In the genomic region with DNA sequence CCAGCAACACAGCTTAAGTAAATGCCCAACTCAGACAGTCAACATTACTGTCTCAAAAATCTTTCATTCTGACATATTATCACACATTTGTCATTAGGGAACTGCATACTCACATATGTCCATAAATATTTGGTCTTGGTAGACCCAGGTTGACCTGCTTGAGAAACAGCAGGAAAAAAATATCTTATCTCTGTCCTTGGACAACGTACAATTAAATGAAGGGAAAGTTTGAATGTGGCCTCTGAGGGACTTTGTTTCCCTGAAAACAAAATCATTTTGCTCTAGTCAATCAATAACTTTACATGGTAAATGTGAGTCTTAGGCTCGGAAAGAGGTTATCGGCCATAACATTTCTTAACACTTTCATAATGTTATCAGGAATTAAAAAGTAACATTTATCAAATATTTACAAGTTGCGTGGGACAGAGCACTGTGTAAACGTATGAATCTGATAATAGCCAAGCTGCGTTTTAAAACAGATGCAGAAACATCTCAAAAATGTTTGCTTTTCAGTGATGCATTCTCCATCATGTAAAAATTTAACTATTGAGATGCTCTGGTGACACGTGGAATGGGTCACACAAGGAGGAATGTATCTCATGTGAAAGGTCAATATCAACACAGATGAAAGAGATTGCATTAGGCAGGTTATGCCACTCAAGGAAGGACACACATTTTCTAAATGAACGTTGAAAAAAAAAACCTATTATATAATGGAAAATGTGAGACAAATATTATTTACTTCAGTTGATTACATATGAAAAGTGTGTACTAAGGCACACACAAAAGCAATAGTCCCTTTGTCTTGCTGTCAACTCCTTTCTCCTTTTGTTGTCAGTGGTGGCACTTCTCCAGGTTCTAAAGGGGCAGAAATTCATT, we compare ENCODE assay signal across 1 cellular context.
TF ChIP-seq lines count a peak whose summit lies in the region.

No MANE protein-coding gene starts in this region.

TF ChIP-seq in HepG2, 621 proteins besides CTCF, POLR2A, EP300 and RAD21 (continued from another document and continues in another):
- TF ChIP-seq HOXA7 (CRISPR knock-in tag; IDR thresholded peaks at IDR 0.05) (no peak), CCDC6 (CRISPR knock-in tag; IDR thresholded peaks at IDR 0.05) (no peak), SMARCE1 (IDR thresholded peaks at IDR 0.05; ENCODE audit: borderline replicate concordance) (no peak), HOXA3 (CRISPR knock-in tag; IDR thresholded peaks at IDR 0.05) (no peak; the same call in 1 of the 2 replicates), NFYB (CRISPR knock-in tag; IDR thresholded peaks at IDR 0.05) (peak; percentile 25; the same call in 1 of the 2 replicates), ZNF251 (CRISPR knock-in tag; IDR thresholded peaks at IDR 0.05) (no peak), FIP1L1 (IDR thresholded peaks at IDR 0.05; ENCODE audit: borderline replicate concordance, insufficient read depth, low read depth, low read length) (no peak), ZNF790 (CRISPR knock-in tag; IDR thresholded peaks at IDR 0.05; ENCODE audit: borderline replicate concordance) (no peak), ZNF557 (CRISPR knock-in tag; IDR thresholded peaks at IDR 0.05) (no peak), ZNF431 (CRISPR knock-in tag; IDR thresholded peaks at IDR 0.05; ENCODE audit: borderline replicate concordance, low read depth) (no peak), SP4 (CRISPR knock-in tag; IDR thresholded peaks at IDR 0.05) (no peak; the same call in 1 of the 2 replicates), ZFX (CRISPR knock-in tag; IDR thresholded peaks at IDR 0.05; ENCODE audit: low read depth) (no peak), MTF1 (CRISPR knock-in tag; IDR thresholded peaks at IDR 0.05) (no peak), BHLHE40 (IDR thresholded peaks at IDR 0.05; ENCODE audit: low read length) (peak; percentile 95), GTF3A (CRISPR knock-in tag; conservative IDR thresholded peaks at IDR 0.05) (no peak), JARID2 (CRISPR knock-in tag; IDR thresholded peaks at IDR 0.05; ENCODE audit: insufficient replicate concordance) (no peak), ZBTB8A (CRISPR knock-in tag; IDR thresholded peaks at IDR 0.05; ENCODE audit: borderline replicate concordance, low read depth) (no peak), MIER3 (CRISPR knock-in tag; IDR thresholded peaks at IDR 0.05; ENCODE audit: borderline replicate concordance) (peak; percentile 73; the same call in 1 of the 2 replicates), ZNF335 (CRISPR knock-in tag; IDR thresholded peaks at IDR 0.05) (no peak), ZNF333 (CRISPR knock-in tag; IDR thresholded peaks at IDR 0.05; ENCODE audit: borderline replicate concordance) (no peak), PHF21A (CRISPR knock-in tag; IDR thresholded peaks at IDR 0.05) (peak; percentile 90), SP1 (IDR thresholded peaks at IDR 0.05) (no peak), SP1 (CRISPR knock-in tag; IDR thresholded peaks at IDR 0.05) (no peak), LCORL (IDR thresholded peaks at IDR 0.05) (peak; percentile 68; the same call in 1 of the 2 replicates), LCORL (CRISPR knock-in tag; IDR thresholded peaks at IDR 0.05) (0 out of 2 replicates have a peak, but pooled peaks have one; percentile 23), AHR (CRISPR knock-in tag; IDR thresholded peaks at IDR 0.05) (no peak; the same call in 1 of the 2 replicates), ZNF337 (CRISPR knock-in tag; IDR thresholded peaks at IDR 0.05; ENCODE audit: borderline replicate concordance, low read depth) (no peak), ZSCAN29 (CRISPR knock-in tag; conservative IDR thresholded peaks at IDR 0.05) (no peak), ZFP36 (IDR thresholded peaks at IDR 0.05; ENCODE audit: borderline replicate concordance, low read depth, low read length, partially characterized antibody) (no peak)
- TF ChIP-seq, protein P1, sequence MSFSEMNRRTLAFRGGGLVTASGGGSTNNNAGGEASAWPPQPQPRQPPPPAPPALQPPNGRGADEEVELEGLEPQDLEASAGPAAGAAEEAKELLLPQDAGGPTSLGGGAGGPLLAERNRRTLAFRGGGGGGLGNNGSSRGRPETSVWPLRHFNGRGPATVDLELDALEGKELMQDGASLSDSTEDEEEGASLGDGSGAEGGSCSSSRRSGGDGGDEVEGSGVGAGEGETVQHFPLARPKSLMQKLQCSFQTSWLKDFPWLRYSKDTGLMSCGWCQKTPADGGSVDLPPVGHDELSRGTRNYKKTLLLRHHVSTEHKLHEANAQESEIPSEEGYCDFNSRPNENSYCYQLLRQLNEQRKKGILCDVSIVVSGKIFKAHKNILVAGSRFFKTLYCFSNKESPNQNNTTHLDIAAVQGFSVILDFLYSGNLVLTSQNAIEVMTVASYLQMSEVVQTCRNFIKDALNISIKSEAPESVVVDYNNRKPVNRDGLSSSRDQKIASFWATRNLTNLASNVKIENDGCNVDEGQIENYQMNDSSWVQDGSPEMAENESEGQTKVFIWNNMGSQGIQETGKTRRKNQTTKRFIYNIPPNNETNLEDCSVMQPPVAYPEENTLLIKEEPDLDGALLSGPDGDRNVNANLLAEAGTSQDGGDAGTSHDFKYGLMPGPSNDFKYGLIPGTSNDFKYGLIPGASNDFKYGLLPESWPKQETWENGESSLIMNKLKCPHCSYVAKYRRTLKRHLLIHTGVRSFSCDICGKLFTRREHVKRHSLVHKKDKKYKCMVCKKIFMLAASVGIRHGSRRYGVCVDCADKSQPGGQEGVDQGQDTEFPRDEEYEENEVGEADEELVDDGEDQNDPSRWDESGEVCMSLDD (CRISPR knock-in tag; IDR thresholded peaks at IDR 0.05; ENCODE audit: borderline replicate concordance), result no peak
- TF ChIP-seq, protein P2, sequence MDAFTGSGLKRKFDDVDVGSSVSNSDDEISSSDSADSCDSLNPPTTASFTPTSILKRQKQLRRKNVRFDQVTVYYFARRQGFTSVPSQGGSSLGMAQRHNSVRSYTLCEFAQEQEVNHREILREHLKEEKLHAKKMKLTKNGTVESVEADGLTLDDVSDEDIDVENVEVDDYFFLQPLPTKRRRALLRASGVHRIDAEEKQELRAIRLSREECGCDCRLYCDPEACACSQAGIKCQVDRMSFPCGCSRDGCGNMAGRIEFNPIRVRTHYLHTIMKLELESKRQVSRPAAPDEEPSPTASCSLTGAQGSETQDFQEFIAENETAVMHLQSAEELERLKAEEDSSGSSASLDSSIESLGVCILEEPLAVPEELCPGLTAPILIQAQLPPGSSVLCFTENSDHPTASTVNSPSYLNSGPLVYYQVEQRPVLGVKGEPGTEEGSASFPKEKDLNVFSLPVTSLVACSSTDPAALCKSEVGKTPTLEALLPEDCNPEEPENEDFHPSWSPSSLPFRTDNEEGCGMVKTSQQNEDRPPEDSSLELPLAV (CRISPR knock-in tag; conservative IDR thresholded peaks at IDR 0.05; ENCODE audit: low read depth), result no peak
- TF ChIP-seq, protein P3, sequence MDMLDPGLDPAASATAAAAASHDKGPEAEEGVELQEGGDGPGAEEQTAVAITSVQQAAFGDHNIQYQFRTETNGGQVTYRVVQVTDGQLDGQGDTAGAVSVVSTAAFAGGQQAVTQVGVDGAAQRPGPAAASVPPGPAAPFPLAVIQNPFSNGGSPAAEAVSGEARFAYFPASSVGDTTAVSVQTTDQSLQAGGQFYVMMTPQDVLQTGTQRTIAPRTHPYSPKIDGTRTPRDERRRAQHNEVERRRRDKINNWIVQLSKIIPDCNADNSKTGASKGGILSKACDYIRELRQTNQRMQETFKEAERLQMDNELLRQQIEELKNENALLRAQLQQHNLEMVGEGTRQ (IDR thresholded peaks at IDR 0.05; ENCODE audit: low read depth, low read length), result no peak
- TF ChIP-seq, protein P3 (CRISPR knock-in tag; IDR thresholded peaks at IDR 0.05; ENCODE audit: borderline replicate concordance), result no peak
- TF ChIP-seq, protein P4, sequence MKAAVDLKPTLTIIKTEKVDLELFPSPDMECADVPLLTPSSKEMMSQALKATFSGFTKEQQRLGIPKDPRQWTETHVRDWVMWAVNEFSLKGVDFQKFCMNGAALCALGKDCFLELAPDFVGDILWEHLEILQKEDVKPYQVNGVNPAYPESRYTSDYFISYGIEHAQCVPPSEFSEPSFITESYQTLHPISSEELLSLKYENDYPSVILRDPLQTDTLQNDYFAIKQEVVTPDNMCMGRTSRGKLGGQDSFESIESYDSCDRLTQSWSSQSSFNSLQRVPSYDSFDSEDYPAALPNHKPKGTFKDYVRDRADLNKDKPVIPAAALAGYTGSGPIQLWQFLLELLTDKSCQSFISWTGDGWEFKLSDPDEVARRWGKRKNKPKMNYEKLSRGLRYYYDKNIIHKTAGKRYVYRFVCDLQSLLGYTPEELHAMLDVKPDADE (CRISPR knock-in tag; IDR thresholded peaks at IDR 0.05), result no peak
- TF ChIP-seq, protein P5, sequence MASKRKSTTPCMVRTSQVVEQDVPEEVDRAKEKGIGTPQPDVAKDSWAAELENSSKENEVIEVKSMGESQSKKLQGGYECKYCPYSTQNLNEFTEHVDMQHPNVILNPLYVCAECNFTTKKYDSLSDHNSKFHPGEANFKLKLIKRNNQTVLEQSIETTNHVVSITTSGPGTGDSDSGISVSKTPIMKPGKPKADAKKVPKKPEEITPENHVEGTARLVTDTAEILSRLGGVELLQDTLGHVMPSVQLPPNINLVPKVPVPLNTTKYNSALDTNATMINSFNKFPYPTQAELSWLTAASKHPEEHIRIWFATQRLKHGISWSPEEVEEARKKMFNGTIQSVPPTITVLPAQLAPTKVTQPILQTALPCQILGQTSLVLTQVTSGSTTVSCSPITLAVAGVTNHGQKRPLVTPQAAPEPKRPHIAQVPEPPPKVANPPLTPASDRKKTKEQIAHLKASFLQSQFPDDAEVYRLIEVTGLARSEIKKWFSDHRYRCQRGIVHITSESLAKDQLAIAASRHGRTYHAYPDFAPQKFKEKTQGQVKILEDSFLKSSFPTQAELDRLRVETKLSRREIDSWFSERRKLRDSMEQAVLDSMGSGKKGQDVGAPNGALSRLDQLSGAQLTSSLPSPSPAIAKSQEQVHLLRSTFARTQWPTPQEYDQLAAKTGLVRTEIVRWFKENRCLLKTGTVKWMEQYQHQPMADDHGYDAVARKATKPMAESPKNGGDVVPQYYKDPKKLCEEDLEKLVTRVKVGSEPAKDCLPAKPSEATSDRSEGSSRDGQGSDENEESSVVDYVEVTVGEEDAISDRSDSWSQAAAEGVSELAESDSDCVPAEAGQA (IDR thresholded peaks at IDR 0.05; ENCODE audit: low read depth), result 0 out of 2 replicates have a peak, but pooled peaks have one; percentile 36
- TF ChIP-seq, protein P5 (CRISPR knock-in tag; IDR thresholded peaks at IDR 0.05; ENCODE audit: borderline replicate concordance), result peak; percentile 74; the same call in 1 of the 2 replicates
- TF ChIP-seq, protein P6, sequence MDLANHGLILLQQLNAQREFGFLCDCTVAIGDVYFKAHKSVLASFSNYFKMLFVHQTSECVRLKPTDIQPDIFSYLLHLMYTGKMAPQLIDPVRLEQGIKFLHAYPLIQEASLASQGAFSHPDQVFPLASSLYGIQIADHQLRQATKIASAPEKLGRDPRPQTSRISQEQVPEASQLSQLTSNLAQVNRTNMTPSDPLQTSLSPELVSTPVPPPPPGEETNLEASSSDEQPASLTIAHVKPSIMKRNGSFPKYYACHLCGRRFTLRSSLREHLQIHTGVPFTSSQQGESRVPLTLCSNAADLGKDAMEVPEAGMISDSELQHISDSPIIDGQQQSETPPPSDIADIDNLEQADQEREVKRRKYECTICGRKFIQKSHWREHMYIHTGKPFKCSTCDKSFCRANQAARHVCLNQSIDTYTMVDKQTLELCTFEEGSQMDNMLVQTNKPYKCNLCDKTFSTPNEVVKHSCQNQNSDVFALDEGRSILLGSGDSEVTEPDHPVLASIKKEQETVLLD (CRISPR knock-in tag; IDR thresholded peaks at IDR 0.05; ENCODE audit: low read depth), result no peak; the same call in 1 of the 2 replicates
- TF ChIP-seq, protein P7, sequence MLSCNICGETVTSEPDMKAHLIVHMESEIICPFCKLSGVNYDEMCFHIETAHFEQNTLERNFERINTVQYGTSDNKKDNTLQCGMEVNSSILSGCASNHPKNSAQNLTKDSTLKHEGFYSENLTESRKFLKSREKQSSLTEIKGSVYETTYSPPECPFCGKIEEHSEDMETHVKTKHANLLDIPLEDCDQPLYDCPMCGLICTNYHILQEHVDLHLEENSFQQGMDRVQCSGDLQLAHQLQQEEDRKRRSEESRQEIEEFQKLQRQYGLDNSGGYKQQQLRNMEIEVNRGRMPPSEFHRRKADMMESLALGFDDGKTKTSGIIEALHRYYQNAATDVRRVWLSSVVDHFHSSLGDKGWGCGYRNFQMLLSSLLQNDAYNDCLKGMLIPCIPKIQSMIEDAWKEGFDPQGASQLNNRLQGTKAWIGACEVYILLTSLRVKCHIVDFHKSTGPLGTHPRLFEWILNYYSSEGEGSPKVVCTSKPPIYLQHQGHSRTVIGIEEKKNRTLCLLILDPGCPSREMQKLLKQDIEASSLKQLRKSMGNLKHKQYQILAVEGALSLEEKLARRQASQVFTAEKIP (CRISPR knock-in tag; IDR thresholded peaks at IDR 0.05; ENCODE audit: borderline replicate concordance), result no peak
- TF ChIP-seq, protein P8, sequence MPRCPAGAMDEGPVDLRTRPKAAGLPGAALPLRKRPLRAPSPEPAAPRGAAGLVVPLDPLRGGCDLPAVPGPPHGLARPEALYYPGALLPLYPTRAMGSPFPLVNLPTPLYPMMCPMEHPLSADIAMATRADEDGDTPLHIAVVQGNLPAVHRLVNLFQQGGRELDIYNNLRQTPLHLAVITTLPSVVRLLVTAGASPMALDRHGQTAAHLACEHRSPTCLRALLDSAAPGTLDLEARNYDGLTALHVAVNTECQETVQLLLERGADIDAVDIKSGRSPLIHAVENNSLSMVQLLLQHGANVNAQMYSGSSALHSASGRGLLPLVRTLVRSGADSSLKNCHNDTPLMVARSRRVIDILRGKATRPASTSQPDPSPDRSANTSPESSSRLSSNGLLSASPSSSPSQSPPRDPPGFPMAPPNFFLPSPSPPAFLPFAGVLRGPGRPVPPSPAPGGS (CRISPR knock-in tag; IDR thresholded peaks at IDR 0.05), result no peak
